ENCODE assay signal across 1 cellular context in genomic region chr11:86741489-86742435, GRCh38.
TF ChIP-seq lines count a peak whose summit lies in the region.

No MANE protein-coding gene starts in this region.

TF ChIP-seq in HepG2, 621 proteins besides CTCF, POLR2A, EP300 and RAD21 (continues in another document):
- TF ChIP-seq EED (CRISPR knock-in tag; IDR thresholded peaks at IDR 0.05) = no peak
- TF ChIP-seq RERE (CRISPR knock-in tag; IDR thresholded peaks at IDR 0.05; ENCODE audit: low read depth) = no peak
- TF ChIP-seq, protein P1, sequence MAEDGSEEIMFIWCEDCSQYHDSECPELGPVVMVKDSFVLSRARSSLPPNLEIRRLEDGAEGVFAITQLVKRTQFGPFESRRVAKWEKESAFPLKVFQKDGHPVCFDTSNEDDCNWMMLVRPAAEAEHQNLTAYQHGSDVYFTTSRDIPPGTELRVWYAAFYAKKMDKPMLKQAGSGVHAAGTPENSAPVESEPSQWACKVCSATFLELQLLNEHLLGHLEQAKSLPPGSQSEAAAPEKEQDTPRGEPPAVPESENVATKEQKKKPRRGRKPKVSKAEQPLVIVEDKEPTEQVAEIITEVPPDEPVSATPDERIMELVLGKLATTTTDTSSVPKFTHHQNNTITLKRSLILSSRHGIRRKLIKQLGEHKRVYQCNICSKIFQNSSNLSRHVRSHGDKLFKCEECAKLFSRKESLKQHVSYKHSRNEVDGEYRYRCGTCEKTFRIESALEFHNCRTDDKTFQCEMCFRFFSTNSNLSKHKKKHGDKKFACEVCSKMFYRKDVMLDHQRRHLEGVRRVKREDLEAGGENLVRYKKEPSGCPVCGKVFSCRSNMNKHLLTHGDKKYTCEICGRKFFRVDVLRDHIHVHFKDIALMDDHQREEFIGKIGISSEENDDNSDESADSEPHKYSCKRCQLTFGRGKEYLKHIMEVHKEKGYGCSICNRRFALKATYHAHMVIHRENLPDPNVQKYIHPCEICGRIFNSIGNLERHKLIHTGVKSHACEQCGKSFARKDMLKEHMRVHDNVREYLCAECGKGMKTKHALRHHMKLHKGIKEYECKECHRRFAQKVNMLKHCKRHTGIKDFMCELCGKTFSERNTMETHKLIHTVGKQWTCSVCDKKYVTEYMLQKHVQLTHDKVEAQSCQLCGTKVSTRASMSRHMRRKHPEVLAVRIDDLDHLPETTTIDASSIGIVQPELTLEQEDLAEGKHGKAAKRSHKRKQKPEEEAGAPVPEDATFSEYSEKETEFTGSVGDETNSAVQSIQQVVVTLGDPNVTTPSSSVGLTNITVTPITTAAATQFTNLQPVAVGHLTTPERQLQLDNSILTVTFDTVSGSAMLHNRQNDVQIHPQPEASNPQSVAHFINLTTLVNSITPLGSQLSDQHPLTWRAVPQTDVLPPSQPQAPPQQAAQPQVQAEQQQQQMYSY (CRISPR knock-in tag; IDR thresholded peaks at IDR 0.05) = no peak
- TF ChIP-seq, protein P2, sequence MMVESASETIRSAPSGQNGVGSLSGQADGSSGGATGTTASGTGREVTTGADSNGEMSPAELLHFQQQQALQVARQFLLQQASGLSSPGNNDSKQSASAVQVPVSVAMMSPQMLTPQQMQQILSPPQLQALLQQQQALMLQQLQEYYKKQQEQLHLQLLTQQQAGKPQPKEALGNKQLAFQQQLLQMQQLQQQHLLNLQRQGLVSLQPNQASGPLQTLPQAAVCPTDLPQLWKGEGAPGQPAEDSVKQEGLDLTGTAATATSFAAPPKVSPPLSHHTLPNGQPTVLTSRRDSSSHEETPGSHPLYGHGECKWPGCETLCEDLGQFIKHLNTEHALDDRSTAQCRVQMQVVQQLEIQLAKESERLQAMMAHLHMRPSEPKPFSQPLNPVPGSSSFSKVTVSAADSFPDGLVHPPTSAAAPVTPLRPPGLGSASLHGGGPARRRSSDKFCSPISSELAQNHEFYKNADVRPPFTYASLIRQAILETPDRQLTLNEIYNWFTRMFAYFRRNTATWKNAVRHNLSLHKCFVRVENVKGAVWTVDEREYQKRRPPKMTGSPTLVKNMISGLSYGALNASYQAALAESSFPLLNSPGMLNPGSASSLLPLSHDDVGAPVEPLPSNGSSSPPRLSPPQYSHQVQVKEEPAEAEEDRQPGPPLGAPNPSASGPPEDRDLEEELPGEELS (CRISPR knock-in tag; IDR thresholded peaks at IDR 0.05) = 0 out of 2 replicates have a peak, but pooled peaks have one; percentile 48
- no peak for TF ChIP-seq TEAD3 (CRISPR knock-in tag; optimal IDR thresholded peaks at IDR 0.05; ENCODE audit: borderline replicate concordance)
- TF ChIP-seq SIX1 (CRISPR knock-in tag; IDR thresholded peaks at IDR 0.05; ENCODE audit: borderline replicate concordance) = no peak
- TF ChIP-seq HMG20A (CRISPR knock-in tag; IDR thresholded peaks at IDR 0.05; ENCODE audit: borderline replicate concordance) = peak; percentile 61; the same call in 1 of the 2 replicates
- peak; percentile 67 for TF ChIP-seq ARID5B (CRISPR knock-in tag; IDR thresholded peaks at IDR 0.05)
- TF ChIP-seq, protein P3, sequence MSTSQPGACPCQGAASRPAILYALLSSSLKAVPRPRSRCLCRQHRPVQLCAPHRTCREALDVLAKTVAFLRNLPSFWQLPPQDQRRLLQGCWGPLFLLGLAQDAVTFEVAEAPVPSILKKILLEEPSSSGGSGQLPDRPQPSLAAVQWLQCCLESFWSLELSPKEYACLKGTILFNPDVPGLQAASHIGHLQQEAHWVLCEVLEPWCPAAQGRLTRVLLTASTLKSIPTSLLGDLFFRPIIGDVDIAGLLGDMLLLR (CRISPR knock-in tag; IDR thresholded peaks at IDR 0.05) = no peak
- TF ChIP-seq RARA (CRISPR knock-in tag; IDR thresholded peaks at IDR 0.05) = peak; percentile 54
- TF ChIP-seq TSC22D2 (CRISPR knock-in tag; IDR thresholded peaks at IDR 0.05; ENCODE audit: borderline replicate concordance) = no peak
- no peak for TF ChIP-seq SNAPC5 (CRISPR knock-in tag; IDR thresholded peaks at IDR 0.05; ENCODE audit: borderline replicate concordance)
- no peak for TF ChIP-seq ZSCAN22 (CRISPR knock-in tag; IDR thresholded peaks at IDR 0.05)
- 0 out of 2 replicates have a peak, but pooled peaks have one; percentile 20 for TF ChIP-seq SMARCE1 (IDR thresholded peaks at IDR 0.05; ENCODE audit: borderline replicate concordance)
- no peak for TF ChIP-seq SMYD3 (CRISPR knock-in tag; IDR thresholded peaks at IDR 0.05)
- no peak for TF ChIP-seq ZBTB7B (CRISPR knock-in tag; IDR thresholded peaks at IDR 0.05)
- TF ChIP-seq FOXA3 (CRISPR knock-in tag; IDR thresholded peaks at IDR 0.05) = peak; percentile 79
- TF ChIP-seq KLF13 (CRISPR knock-in tag; IDR thresholded peaks at IDR 0.05) = no peak
- 0 out of 4 replicates have a peak, but pooled peaks of 1 of the 2 experiments have one; percentile 21 for TF ChIP-seq NR2F1 (CRISPR knock-in tag; IDR thresholded peaks at IDR 0.05)
- TF ChIP-seq JUNB (CRISPR knock-in tag; IDR thresholded peaks at IDR 0.05; ENCODE audit: borderline replicate concordance) = peak; percentile 72; the same call in 1 of the 2 replicates
- no peak for TF ChIP-seq DR1 (CRISPR knock-in tag; IDR thresholded peaks at IDR 0.05)
- no peak for TF ChIP-seq TBL1XR1 (IDR thresholded peaks at IDR 0.05; ENCODE audit: borderline replicate concordance, low read length, partially characterized antibody)
- no peak for TF ChIP-seq AKNA (CRISPR knock-in tag; IDR thresholded peaks at IDR 0.05; ENCODE audit: borderline replicate concordance)
- peak; percentile 65; the same call in 1 of the 2 replicates for TF ChIP-seq ZNF12 (CRISPR knock-in tag; IDR thresholded peaks at IDR 0.05)
- peak; percentile 51 for TF ChIP-seq GATAD2A (CRISPR knock-in tag; IDR thresholded peaks at IDR 0.05)
- TF ChIP-seq FOXO1 (CRISPR knock-in tag; IDR thresholded peaks at IDR 0.05) = peak; percentile 20; the same call in 1 of the 2 replicates
- 0 out of 2 replicates have a peak, but pooled peaks have one; percentile 15 for TF ChIP-seq ELF3 (CRISPR knock-in tag; IDR thresholded peaks at IDR 0.05)
- no peak for TF ChIP-seq ZNF256 (CRISPR knock-in tag; conservative IDR thresholded peaks at IDR 0.05)
- TF ChIP-seq HOMEZ (CRISPR knock-in tag; IDR thresholded peaks at IDR 0.05; ENCODE audit: low read depth) = peak; percentile 70; the same call in 1 of the 2 replicates
- TF ChIP-seq SOX13 (IDR thresholded peaks at IDR 0.05) = no peak
- peak in 1 of 2 experiments; percentile 33; a peak in 2 of 4 replicates for TF ChIP-seq SOX13 (CRISPR knock-in tag; conservative IDR thresholded peaks at IDR 0.05 in 1 of 2, IDR thresholded peaks at IDR 0.05 in 1 of 2)
- TF ChIP-seq NAIF1 (CRISPR knock-in tag; IDR thresholded peaks at IDR 0.05; ENCODE audit: borderline replicate concordance) = no peak
- TF ChIP-seq NRL (CRISPR knock-in tag; IDR thresholded peaks at IDR 0.05; ENCODE audit: borderline replicate concordance) = no peak
- no peak for TF ChIP-seq ZKSCAN8 (CRISPR knock-in tag; IDR thresholded peaks at IDR 0.05; ENCODE audit: borderline replicate concordance)
- no peak for TF ChIP-seq ZNF335 (CRISPR knock-in tag; IDR thresholded peaks at IDR 0.05)
- peak; percentile 96 for TF ChIP-seq FOSL2 (CRISPR knock-in tag; IDR thresholded peaks at IDR 0.05)
